Comparison of ENCODE assay signal across 1 cellular context in genomic region chr18:58490238-58490637, GRCh38.
TF ChIP-seq lines count a peak whose summit lies in the region.

No MANE protein-coding gene starts in this region.

TF ChIP-seq in HepG2, 621 proteins besides CTCF, POLR2A, EP300 and RAD21 (continued from another document and continues in another):
- TF ChIP-seq ZSCAN5A (CRISPR knock-in tag; IDR thresholded peaks at IDR 0.05; ENCODE audit: borderline replicate concordance) (no peak), JDP2 (CRISPR knock-in tag; IDR thresholded peaks at IDR 0.05; ENCODE audit: borderline replicate concordance) (no peak), ZSCAN30 (CRISPR knock-in tag; IDR thresholded peaks at IDR 0.05) (no peak), CEBPZ (IDR thresholded peaks at IDR 0.05; ENCODE audit: low read length) (no peak), ETS1 (CRISPR knock-in tag; IDR thresholded peaks at IDR 0.05) (no peak), ZNF512B (CRISPR knock-in tag; IDR thresholded peaks at IDR 0.05; ENCODE audit: borderline replicate concordance) (no peak), KDM1A (CRISPR knock-in tag; IDR thresholded peaks at IDR 0.05) (no peak), MYPOP (CRISPR knock-in tag; IDR thresholded peaks at IDR 0.05) (no peak), KLF6 (CRISPR knock-in tag; IDR thresholded peaks at IDR 0.05) (no peak), ZNF513 (CRISPR knock-in tag; conservative IDR thresholded peaks at IDR 0.05) (no peak), SUZ12 (IDR thresholded peaks at IDR 0.05; ENCODE audit: low read depth, low read length) (no peak), FOXP1 (IDR thresholded peaks at IDR 0.05) (no peak), FOXP1 (CRISPR knock-in tag; IDR thresholded peaks at IDR 0.05) (no peak), TOE1 (CRISPR knock-in tag; IDR thresholded peaks at IDR 0.05) (no peak), ZNF34 (CRISPR knock-in tag; IDR thresholded peaks at IDR 0.05; ENCODE audit: borderline replicate concordance) (no peak), MAX (IDR thresholded peaks at IDR 0.05) (0 out of 2 replicates have a peak, but pooled peaks have one; percentile 29), TEAD3 (CRISPR knock-in tag; optimal IDR thresholded peaks at IDR 0.05; ENCODE audit: borderline replicate concordance) (no peak), ETV5 (CRISPR knock-in tag; IDR thresholded peaks at IDR 0.05; ENCODE audit: borderline replicate concordance) (no peak), PAX8 (CRISPR knock-in tag; IDR thresholded peaks at IDR 0.05; ENCODE audit: borderline replicate concordance) (no peak), HHEX (CRISPR knock-in tag; IDR thresholded peaks at IDR 0.05) (no peak), HDAC2 (CRISPR knock-in tag; IDR thresholded peaks at IDR 0.05) (no peak), DMAP1 (CRISPR knock-in tag; IDR thresholded peaks at IDR 0.05) (no peak), SIX4 (CRISPR knock-in tag; IDR thresholded peaks at IDR 0.05) (no peak), ZNF619 (CRISPR knock-in tag; IDR thresholded peaks at IDR 0.05) (no peak), NR2F2 (IDR thresholded peaks at IDR 0.05; ENCODE audit: borderline replicate concordance, low read depth) (no peak), PITX1 (CRISPR knock-in tag; IDR thresholded peaks at IDR 0.05) (0 out of 2 replicates have a peak, but pooled peaks have one; percentile 17), ZNF615 (CRISPR knock-in tag; IDR thresholded peaks at IDR 0.05; ENCODE audit: borderline replicate concordance) (no peak), PHF8 (CRISPR knock-in tag; IDR thresholded peaks at IDR 0.05) (no peak), ZNF772 (CRISPR knock-in tag; IDR thresholded peaks at IDR 0.05) (no peak), ZFP82 (CRISPR knock-in tag; IDR thresholded peaks at IDR 0.05; ENCODE audit: borderline replicate concordance) (0 out of 2 replicates have a peak, but pooled peaks have one; percentile 30), SAFB2 (CRISPR knock-in tag; IDR thresholded peaks at IDR 0.05; ENCODE audit: borderline replicate concordance, low read depth) (no peak), ZNF451 (CRISPR knock-in tag; IDR thresholded peaks at IDR 0.05) (no peak), FUBP1 (CRISPR knock-in tag; IDR thresholded peaks at IDR 0.05; ENCODE audit: borderline replicate concordance) (no peak), GPBP1L1 (CRISPR knock-in tag; IDR thresholded peaks at IDR 0.05) (no peak), ZNF616 (CRISPR knock-in tag; IDR thresholded peaks at IDR 0.05; ENCODE audit: low read depth) (no peak), ZNF10 (CRISPR knock-in tag; IDR thresholded peaks at IDR 0.05; ENCODE audit: borderline replicate concordance, low read depth) (no peak), ZFY (CRISPR knock-in tag; IDR thresholded peaks at IDR 0.05) (no peak), GABPA (IDR thresholded peaks at IDR 0.05; ENCODE audit: low read depth, low read length) (no peak), GABPA (CRISPR knock-in tag; IDR thresholded peaks at IDR 0.05; ENCODE audit: low read depth) (no peak), TARDBP (CRISPR knock-in tag; IDR thresholded peaks at IDR 0.05) (no peak), DNMT1 (CRISPR knock-in tag; IDR thresholded peaks at IDR 0.05) (no peak), ZXDC (CRISPR knock-in tag; IDR thresholded peaks at IDR 0.05) (no peak), NONO (IDR thresholded peaks at IDR 0.05) (no peak), NONO (CRISPR knock-in tag; conservative IDR thresholded peaks at IDR 0.05) (no peak)
